In genomic region chr17:67109111-67109510, GRCh38 we compare ENCODE assay signal across 31 cellular contexts.
DNase-seq lines count a peak whose midpoint lies in the region; TF ChIP-seq lines count a peak whose summit lies in the region.
"Had no signal": no experiment of that assay in that cellular context is flagged by ENCODE, and none has a peak within 500 bp of the region (broad histone marks: within the 10 kb centered on the region; RNA-seq: fewer than 3 reads in every experiment).

No MANE protein-coding gene starts in this region.

- H3K4me3 ChIP-seq in NB4 (ENCODE audit: low read depth, low read length): no peak overlapping the region
- H3K4me3 ChIP-seq: esophagus muscularis mucosa, left ventricle myocardium inferior, Peyer's patch, prostate gland had no signal

- H3K9me3 Mint-ChIP-seq in T-helper 2 cell treated with Interferon-gamma antibody and Interleukin-4, amounts not matched to agents 5 μg/mL and 100 μg/mL, for 36 hours: no peaks in the 10 kb centered on the region
- H3K9me3 Mint-ChIP-seq in brain: peaks cover 0 to 3% (median 0%) of the 10 kb centered on the region in 5 experiments
- H3K9me3 Mint-ChIP-seq: activated CD4-positive, alpha-beta T cell treated with anti-CD3 and anti-CD28 coated beads, Interleukin-2, amount 10 ng/mL, durations not matched to agents 24 days and 14 days; dendritic cell treated with granulocyte-macrophage colony-stimulating factor and Interleukin-4, amounts not matched to agents 40 ng/mL and 50 ng/mL, for 4 days had no signal

- no peak for TF ChIP-seq CTCF in NB4 (IDR thresholded peaks at IDR 0.05; ENCODE audit: low read depth, low read length)
- no peak for TF ChIP-seq CTCF in brain (conservative IDR thresholded peaks at IDR 0.05)

- no peak for TF ChIP-seq POLR2A in NB4 (IDR thresholded peaks at IDR 0.05; ENCODE audit: extremely low read depth, insufficient read length)

- peak overlapping the region; percentile 10 for H3K27ac Mint-ChIP-seq in T-helper 2 cell treated with Interferon-gamma antibody and Interleukin-4, amounts not matched to agents 5 μg/mL and 100 μg/mL, for 36 hours
- H3K27ac Mint-ChIP-seq in brain: peak overlapping the region; percentile 21 to 73 (median 44)
- H3K27ac Mint-ChIP-seq: activated CD4-positive, alpha-beta T cell treated with anti-CD3 and anti-CD28 coated beads, Interleukin-2, amount 10 ng/mL, durations not matched to agents 24 days and 14 days; dendritic cell treated with granulocyte-macrophage colony-stimulating factor and Interleukin-4, amounts not matched to agents 40 ng/mL and 50 ng/mL, for 4 days had no signal

- H3K27me3 Mint-ChIP-seq in T-helper 2 cell treated with Interferon-gamma antibody and Interleukin-4, amounts not matched to agents 5 μg/mL and 100 μg/mL, for 36 hours (ENCODE audit: low read depth): no peaks in the 10 kb centered on the region
- no peaks in the 10 kb centered on the region for H3K27me3 Mint-ChIP-seq in brain
- H3K27me3 Mint-ChIP-seq: activated CD4-positive, alpha-beta T cell treated with anti-CD3 and anti-CD28 coated beads, Interleukin-2, amount 10 ng/mL, durations not matched to agents 24 days and 14 days; dendritic cell treated with granulocyte-macrophage colony-stimulating factor and Interleukin-4, amounts not matched to agents 40 ng/mL and 50 ng/mL, for 4 days had no signal

- DNase-seq in T-helper 2 cell treated with Interferon-gamma antibody and Interleukin-4, amounts not matched to agents 5 μg/mL and 100 μg/mL, for 36 hours (ENCODE audit: low spot score): no peak
- no peak for DNase-seq in T-helper 2 cell
- peak; percentile 32 for DNase-seq in NB4 (ENCODE audit: low read depth)
- peak; percentile 13 for DNase-seq in occipital lobe (lab: John Stamatoyannopoulos, UW)
- DNase-seq in activated CD4-positive, CD25-positive, alpha-beta regulatory T cell treated with anti-CD3 and anti-CD28 coated beads, Interleukin-2, amount 50 U/mL, for 72 hours: no peak
- DNase-seq in iPS-NIHi11 (ENCODE audit: low spot score): no peak
- DNase-seq in NCI-H1092 (lab: John Stamatoyannopoulos, UW): no peak
- DNase-seq: activated CD4-positive, alpha-beta T cell treated with anti-CD3 and anti-CD28 coated beads, Interleukin-2, amount 10 ng/mL, durations not matched to agents 24 days and 14 days; activated effector memory CD4-positive, alpha-beta T cell treated with Interleukin-2 at 50 U/mL for 16 hours; activated T-cell treated with anti-CD3 and anti-CD28 coated beads, Interleukin-2, amount 50 U/mL, for 1 hour; central memory CD4-positive, alpha-beta T cell; DMS79 treated with DMSO at 0.1 percent for 48 hours; foreskin fibroblast; GDM1; KG1; left ventricle myocardium inferior; mesendoderm; MM.1S; NCI-H1436; NCI-H2081 treated with DMSO at 0.1 percent for 48 hours; NCI-H2227 treated with DMSO at 0.1 percent for 48 hours; NCI-H69; Peyer's patch; SIG-M5; stimulated activated CD4-positive, alpha-beta T cell treated with anti-CD3 and anti-CD28 coated beads, Interleukin-4, amount 100 ng/mL, for 24 hours; SW 1271; WERI-Rb-1 had no signal

- peaks cover 59% of the 10 kb centered on the region for H3K36me3 Mint-ChIP-seq in T-helper 2 cell treated with Interferon-gamma antibody and Interleukin-4, amounts not matched to agents 5 μg/mL and 100 μg/mL, for 36 hours (ENCODE audit: low read depth)
- peaks cover 84% of the 10 kb centered on the region for H3K36me3 Mint-ChIP-seq in brain

- no peak overlapping the region for H3K4me3 Mint-ChIP-seq in T-helper 2 cell treated with Interferon-gamma antibody and Interleukin-4, amounts not matched to agents 5 μg/mL and 100 μg/mL, for 36 hours
- no peak overlapping the region for H3K4me3 Mint-ChIP-seq in brain
- H3K4me3 Mint-ChIP-seq: activated CD4-positive, alpha-beta T cell treated with anti-CD3 and anti-CD28 coated beads, Interleukin-2, amount 10 ng/mL, durations not matched to agents 24 days and 14 days; dendritic cell treated with granulocyte-macrophage colony-stimulating factor and Interleukin-4, amounts not matched to agents 40 ng/mL and 50 ng/mL, for 4 days had no signal

- peaks cover 3% of the 10 kb centered on the region for H3K4me1 Mint-ChIP-seq in T-helper 2 cell treated with Interferon-gamma antibody and Interleukin-4, amounts not matched to agents 5 μg/mL and 100 μg/mL, for 36 hours (ENCODE audit: low read depth)
- H3K4me1 Mint-ChIP-seq in brain: peaks cover 6% of the 10 kb centered on the region

Comparison
In these comparisons a context has a peak if more than half of its experiments do, and no peak if none do; other contexts are left out.
1. DNase-seq: peak in NB4 (single experiment) and occipital lobe (single experiment); none in T-helper 2 cell treated with Interferon-gamma antibody and Interleukin-4, amounts not matched to agents 5 μg/mL and 100 μg/mL, for 36 hours (single experiment), T-helper 2 cell (0 of 5), activated CD4-positive, CD25-positive, alpha-beta regulatory T cell treated with anti-CD3 and anti-CD28 coated beads, Interleukin-2, amount 50 U/mL, for 72 hours (single experiment), iPS-NIHi11 (single experiment) and NCI-H1092 (single experiment).